ENCODE assay signal across 8 cellular contexts in the genomic region with DNA sequence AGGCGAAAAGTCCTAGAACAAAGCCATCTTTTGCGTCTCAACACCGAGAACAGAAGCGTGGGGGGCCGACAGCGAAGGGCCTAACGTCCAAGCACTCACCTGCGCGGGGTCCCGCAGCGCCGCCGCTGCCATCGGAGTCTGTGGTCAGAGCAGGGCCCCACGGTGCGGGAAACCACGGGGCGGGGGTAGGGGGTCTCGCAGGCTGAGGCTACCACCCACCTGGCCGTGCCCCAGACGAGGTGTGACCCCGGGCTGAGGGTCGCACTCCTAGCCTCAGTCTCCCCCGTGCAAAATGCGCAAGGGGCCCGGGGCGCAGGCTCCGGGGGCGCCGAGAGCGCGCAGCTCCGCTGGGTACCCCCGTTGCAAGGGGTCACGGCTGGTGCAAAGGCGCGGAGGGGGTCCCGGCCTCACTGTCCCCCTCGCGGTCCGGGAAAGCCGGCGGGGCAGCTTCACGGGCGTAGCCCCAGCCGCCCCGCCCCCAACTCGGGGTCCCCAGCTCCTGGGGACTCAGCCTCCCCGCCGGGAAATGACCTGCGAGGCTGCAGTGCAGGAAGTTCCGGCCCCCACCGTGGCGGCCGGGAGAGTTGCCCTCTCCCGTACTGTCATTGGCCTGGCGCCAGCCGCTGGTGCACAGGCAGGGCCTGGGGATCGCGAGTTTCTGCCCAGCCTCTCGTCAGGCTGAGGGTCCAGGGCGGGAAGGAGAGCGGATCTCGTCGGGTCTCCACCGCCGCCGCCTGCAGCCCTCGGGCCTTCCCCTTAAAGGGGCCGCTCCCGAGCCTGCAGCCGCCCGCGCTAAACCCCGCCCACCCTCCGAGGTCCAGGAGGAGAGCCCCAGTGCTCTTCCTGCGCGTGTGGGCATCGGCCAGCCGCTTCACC. TPM values are rescaled to one million over a fixed set of nuclear protein-coding genes. Genes with fewer than 3 reads are reported as not detected.
DNase-seq lines count a peak whose midpoint lies in the region; ATAC-seq and TF ChIP-seq lines count a peak whose summit lies in the region.

Gene ZNF792 (minus strand): TSS at position 699 of the 876 bp plus-strand sequence. CDS start 567 bp downstream, at position 132.

- peak within 1 kb of the TSS; percentile 76 for H3K4me3 Mint-ChIP-seq in Calu3 (ENCODE audit: low read depth, unreplicated experiment)
- H3K4me3 Mint-ChIP-seq in T-helper 2 cell treated with Interferon-gamma antibody and Interleukin-4, amounts not matched to agents 5 μg/mL and 100 μg/mL, for 36 hours: peak within 1 kb of the TSS; percentile 92
- H3K4me3 Mint-ChIP-seq in brain: peak within 1 kb of the TSS; percentile 93 to 98 (median 94)

- peak within 1 kb of the TSS; percentile 0 for H3K27ac Mint-ChIP-seq in Calu3 (ENCODE audit: unreplicated experiment)
- peak within 1 kb of the TSS; percentile 86 for H3K27ac Mint-ChIP-seq in T-helper 2 cell treated with Interferon-gamma antibody and Interleukin-4, amounts not matched to agents 5 μg/mL and 100 μg/mL, for 36 hours
- peak within 1 kb of the TSS; percentile 74 to 92 (median 88) for H3K27ac Mint-ChIP-seq in brain

- BruUV-seq in Calu3 (replicated peaks; lab: Mats Ljungman, UMichigan): no TSS peak

- intact Hi-C loops in Calu3 (cut with micrococcal nuclease; ENCODE audit: unreplicated experiment): loop anchor here (10.0 kb wide), 1 partner anchor 189 kb away; the partner anchor contains the start of gene ZNF599
- intact Hi-C loops in sigmoid colon (cut with DNase I): no loop called here

- H3K36me3 ChIP-seq in iPS-15b (ENCODE audit: control insufficient read depth, insufficient read depth, low read length) (peaks cover 16% of the 10 kb centered on the region), sigmoid colon (peaks cover 14 to 23% (median 16%) of the 10 kb centered on the region in 4 donors)

- H3K9ac ChIP-seq in iPS-15b (ENCODE audit: low read depth, low read length): peak within 1 kb of the TSS; percentile 65

- CTCF ChIA-PET in Calu3 (lab: Charles Lee): no interaction called here

- H3K4me3 ChIP-seq in iPS-15b (ENCODE audit: low read depth, low read length): peak within 1 kb of the TSS; percentile 86
- peak within 1 kb of the TSS; percentile 90 to 99 (median 96) for H3K4me3 ChIP-seq in sigmoid colon

- peak; percentile 79 for DNase-seq in Calu3
- peak; percentile 50 for DNase-seq in M059J (ENCODE audit: low read depth)
- DNase-seq in T-helper 2 cell treated with Interferon-gamma antibody and Interleukin-4, amounts not matched to agents 5 μg/mL and 100 μg/mL, for 36 hours (ENCODE audit: low spot score): peak; percentile 55
- peak; percentile 78 for DNase-seq in sigmoid colon
- DNase-seq in NCI-H1436 treated with DMSO at 0.1 percent for 48 hours (lab: John Stamatoyannopoulos, UW): no peak

- peak; percentile 75 for ATAC-seq in GM21526 (IDR thresholded peaks at IDR 0.05; ENCODE audit: low FRiP score, unreplicated experiment)

- TF ChIP-seq CTCF in Calu3 (IDR thresholded peaks at IDR 0.05; ENCODE audit: unreplicated experiment) (no peak), brain (conservative IDR thresholded peaks at IDR 0.05) (no peak), sigmoid colon (IDR thresholded peaks at IDR 0.05) (no peak)

- H3K27ac ChIP-seq in sigmoid colon: peak within 1 kb of the TSS; percentile 68 to 75 (median 74)

- H3K27me3 ChIP-seq in iPS-15b (ENCODE audit: control insufficient read depth, insufficient read depth, low read length): peaks cover 7% of the 10 kb centered on the region
- H3K27me3 ChIP-seq in sigmoid colon: no peaks in the 10 kb centered on the region

- TF ChIP-seq POLR2A in sigmoid colon (IDR thresholded peaks at IDR 0.05): no peak

- WGBS in sigmoid colon, 2 donors: 0% methylated on average over 80 of the region's 80 CpGs

- H3K27me3 Mint-ChIP-seq in Calu3 (ENCODE audit: unreplicated experiment): no peaks in the 10 kb centered on the region
- no peaks in the 10 kb centered on the region for H3K27me3 Mint-ChIP-seq in T-helper 2 cell treated with Interferon-gamma antibody and Interleukin-4, amounts not matched to agents 5 μg/mL and 100 μg/mL, for 36 hours (ENCODE audit: low read depth)
- H3K27me3 Mint-ChIP-seq in brain: peaks cover 17% of the 10 kb centered on the region

- TF ChIP-seq EP300 in sigmoid colon (IDR thresholded peaks at IDR 0.05): no peak

- H3K4me1 ChIP-seq in iPS-15b (ENCODE audit: control insufficient read depth, insufficient read depth, low read length): peaks cover 8% of the 10 kb centered on the region
- H3K4me1 ChIP-seq in sigmoid colon: peaks cover 0 to 29% (median 18%) of the 10 kb centered on the region in 4 donors

- H3K36me3 Mint-ChIP-seq in Calu3 (ENCODE audit: insufficient read depth, unreplicated experiment) (peaks cover 24% of the 10 kb centered on the region), brain (peaks cover 45% of the 10 kb centered on the region)
- peaks cover 50% of the 10 kb centered on the region for H3K36me3 Mint-ChIP-seq in T-helper 2 cell treated with Interferon-gamma antibody and Interleukin-4, amounts not matched to agents 5 μg/mL and 100 μg/mL, for 36 hours (ENCODE audit: low read depth)

- H3K4me1 Mint-ChIP-seq in Calu3 (ENCODE audit: low read depth, unreplicated experiment): peaks cover 29% of the 10 kb centered on the region
- peaks cover 25% of the 10 kb centered on the region for H3K4me1 Mint-ChIP-seq in T-helper 2 cell treated with Interferon-gamma antibody and Interleukin-4, amounts not matched to agents 5 μg/mL and 100 μg/mL, for 36 hours (ENCODE audit: low read depth)
- H3K4me1 Mint-ChIP-seq in brain: peaks cover 24% of the 10 kb centered on the region

- H3K9me3 ChIP-seq in iPS-15b (ENCODE audit: control insufficient read depth, insufficient read depth, low read length) (peaks cover 14% of the 10 kb centered on the region), sigmoid colon (peaks cover 10 to 13% (median 11%) of the 10 kb centered on the region in 4 donors)

- H3K9me3 Mint-ChIP-seq in Calu3 (ENCODE audit: low read depth, unreplicated experiment) (peaks cover 16% of the 10 kb centered on the region), brain (peaks cover 51 to 81% (median 54%) of the 10 kb centered on the region in 5 experiments)
- peaks cover 66% of the 10 kb centered on the region for H3K9me3 Mint-ChIP-seq in T-helper 2 cell treated with Interferon-gamma antibody and Interleukin-4, amounts not matched to agents 5 μg/mL and 100 μg/mL, for 36 hours

RNA-seq across cellular contexts. Expression of gene ZNF792, which starts in this region (rescaled TPM):
- total RNA-seq in Calu3 (2022) (9.1 and 9.3 TPM in 2 replicates), sigmoid colon (1 to 10 TPM; 3.1 to 6.4 (median 4.2) TPM)
- 8.0 and 8.6 TPM in 2 replicates for total RNA-seq in M059J (2014; rRNA removed; shearing (Covaris generic))
- polyA plus RNA-seq in brain (ENCODE audit: insufficient read depth, low read depth, low replicate concordance) (0.31 TPM), sigmoid colon (1 to 10 TPM; 1.4 to 3.0 (median 1.8) TPM)

Comparison
In these comparisons a context has a peak if more than half of its experiments do, and no peak if none do; other contexts are left out.
1. H3K27ac Mint-ChIP-seq: peak in every context shown above with its lines; median percentile 88 in brain; 86 in T-helper 2 cell treated with Interferon-gamma antibody and Interleukin-4, amounts not matched to agents 5 μg/mL and 100 μg/mL, for 36 hours; 0 in Calu3.